ENCODE assay signal across 19 cellular contexts in genomic region chr1:193321242-193321842, GRCh38.
A peak's percentile ranks its signal among the peaks of the same experiment; 100 is the strongest.
DNase-seq lines count a peak whose midpoint lies in the region; ATAC-seq lines count a peak whose summit lies in the region.
"Had no signal": no experiment of that assay in that cellular context is flagged by ENCODE, and none has a peak within 500 bp of the region (broad histone marks: within the 10 kb centered on the region; RNA-seq: fewer than 3 reads in every experiment).

No MANE protein-coding gene starts in this region.

- H2AK5ac ChIP-seq in mesendoderm (ENCODE audit: low read length) = no peak overlapping the region

- no peak overlapping the region for H3K4ac ChIP-seq in mesendoderm (ENCODE audit: low read depth, low read length)

- no peaks in the 10 kb centered on the region for H3K27me3 ChIP-seq in mesendoderm (ENCODE audit: insufficient read depth, low read length, poor library complexity)
- H3K27me3 ChIP-seq: adrenal gland had no signal

- DNase-seq in EH (ENCODE audit: low read depth) (peak; percentile 73), M059J (ENCODE audit: low read depth) (peak; percentile 90), astrocyte of the hippocampus (ENCODE audit: low read depth, low spot score) (peak; percentile 72), mesendoderm (no peak), NOMO-1 treated with DMSO at 0.1 percent for 48 hours (lab: John Stamatoyannopoulos, UW; ENCODE audit: unreplicated experiment) (no peak)
- DNase-seq: activated B cell treated with CpG ODN at 0.5 μM for 24 hours; activated CD8-positive, alpha-beta T cell treated with anti-CD3 and anti-CD28 coated beads, Interleukin-2, amount 10 ng/mL, durations not matched to agents 7 days and 5 days; adrenal gland; Caco-2; GDM1; lower lobe of right lung; naive thymus-derived CD4-positive, alpha-beta T cell; NCI-H1048; RPMI8226; stimulated activated CD4-positive, alpha-beta T cell treated with anti-CD3 and anti-CD28 coated beads, Interleukin-4, amount 100 ng/mL, for 1 hour had no signal

- no peak overlapping the region for H2BK5ac ChIP-seq in mesendoderm (ENCODE audit: low read length)

- H3K4me3 ChIP-seq in mesendoderm (ENCODE audit: low read length) = no peak overlapping the region
- H3K4me3 ChIP-seq: adrenal gland, K562, lower lobe of right lung had no signal

- no peaks in the 10 kb centered on the region for H3K79me1 ChIP-seq in mesendoderm (ENCODE audit: low read length)

- no peaks in the 10 kb centered on the region for H3K79me2 ChIP-seq in mesendoderm (ENCODE audit: control insufficient read depth, insufficient read depth, low read length)

- no peaks in the 10 kb centered on the region for H3K4me1 ChIP-seq in mesendoderm (ENCODE audit: control insufficient read depth, low read depth, low read length)
- H3K4me1 ChIP-seq: adrenal gland, Caco-2, lower lobe of right lung had no signal

- no peak overlapping the region for H4K5ac ChIP-seq in mesendoderm (ENCODE audit: low read length)

- no peak overlapping the region for H3K4me2 ChIP-seq in mesendoderm (ENCODE audit: low read length)

- H2BK15ac ChIP-seq in mesendoderm (replicated peaks; ENCODE audit: low read depth) = no peak overlapping the region

- no peak overlapping the region for H3K9ac ChIP-seq in mesendoderm (ENCODE audit: low read length)

- no peaks in the 10 kb centered on the region for H3K36me3 ChIP-seq in mesendoderm (ENCODE audit: control insufficient read depth, insufficient read depth, low read length)
- H3K36me3 ChIP-seq: adrenal gland, lower lobe of right lung had no signal

- no peak overlapping the region for H3K27ac ChIP-seq in mesendoderm (ENCODE audit: low read depth, low read length)
- H3K27ac ChIP-seq: adrenal gland, lower lobe of right lung had no signal

- no CpG with 5 or more reads among the region's 2 CpGs for WGBS in mesendoderm (ENCODE audit: extremely low coverage, insufficient coverage, low lambda C conversion rate)

- H3K18ac ChIP-seq in mesendoderm (ENCODE audit: low read length) = peak overlapping the region; percentile 28

- no peak overlapping the region for H4K8ac ChIP-seq in mesendoderm (ENCODE audit: low read depth, low read length)

- no peak overlapping the region for H3K56ac ChIP-seq in mesendoderm (ENCODE audit: low read length)

- no peak overlapping the region for H2BK120ac ChIP-seq in mesendoderm (ENCODE audit: low read depth, low read length)

- no peak for ATAC-seq in GM19463 (IDR thresholded peaks at IDR 0.05; ENCODE audit: unreplicated experiment)
- no peak for ATAC-seq in GM18867 (IDR thresholded peaks at IDR 0.05; ENCODE audit: unreplicated experiment)
- ATAC-seq in esophagus mucosa = no peak
- ATAC-seq: activated CD8-positive, alpha-beta T cell treated with anti-CD3 and anti-CD28 coated beads, Interleukin-2, amount 10 ng/mL, durations not matched to agents 7 days and 5 days; K562; lower lobe of right lung; naive thymus-derived CD4-positive, alpha-beta T cell had no signal

- H3K23ac ChIP-seq in mesendoderm (ENCODE audit: low read length) = no peak overlapping the region

Comparison
In these comparisons a context has a peak if more than half of its experiments do, and no peak if none do; other contexts are left out.
1. DNase-seq: peak in EH (single experiment), M059J (single experiment) and astrocyte of the hippocampus (single experiment); none in mesendoderm (single experiment) and NOMO-1 treated with DMSO at 0.1 percent for 48 hours (single experiment).